In genomic region chr6:126206504-126207246, GRCh38 we compare ENCODE assay signal across 29 cellular contexts.
"Had no signal": no experiment of that assay in that cellular context is flagged by ENCODE, and none has a peak within 500 bp of the region (broad histone marks: within the 10 kb centered on the region; RNA-seq: fewer than 3 reads in every experiment).

No MANE protein-coding gene starts in this region.

- ATAC-seq: activated CD4-positive, CD25-positive, alpha-beta regulatory T cell treated with anti-CD3 and anti-CD28 coated beads, Interleukin-2, amount 50 U/mL, for 24 hours; activated CD8-positive, alpha-beta T cell treated with anti-CD3 and anti-CD28 coated beads for 36 hours; activated T-cell treated with anti-CD3 and anti-CD28 coated beads, Interleukin-2, amount 50 U/mL, for 4 hours; activated T-helper 17 cell treated with anti-CD3 and anti-CD28 coated beads, Interleukin-2, amount 50 U/mL, for 72 hours; esophagus mucosa; T-helper 17 cell had no signal

- DNase-seq: activated B cell treated with CpG ODN at 0.5 μM for 24 hours; activated CD4-positive, alpha-beta T cell treated with anti-CD3 and anti-CD28 coated beads for 48 hours; activated CD4-positive, alpha-beta T cell treated with anti-CD3 and anti-CD28 coated beads, Interleukin-2, amount 50 U/mL, for 1 hour; activated CD4-positive, alpha-beta T cell treated with anti-CD3 and anti-CD28 coated beads, Interleukin-2, amount 50 U/mL, for 48 hours; activated CD8-positive, alpha-beta memory T cell treated with anti-CD3 and anti-CD28 coated beads for 24 hours; activated CD8-positive, alpha-beta T cell treated with anti-CD3 and anti-CD28 coated beads for 36 hours; activated effector memory CD4-positive, alpha-beta T cell treated with Interleukin-2 at 50 U/mL for 16 hours; activated gamma-delta T cell treated with Interleukin-2 at 50 U/mL for 16 hours; activated naive CD4-positive, alpha-beta T cell treated with anti-CD3 and anti-CD28 coated beads, Interleukin-2, amount 50 U/mL, for 16 hours; activated naive CD4-positive, alpha-beta T cell treated with Interleukin-2 at 50 U/mL for 16 hours; activated T-cell treated with anti-CD3 and anti-CD28 coated beads, Interleukin-2, amount 50 U/mL, for 4 hours; amniotic stem cell; anterior cingulate cortex; brain microvascular endothelial cell; dorsolateral prefrontal cortex; effector memory CD4-positive, alpha-beta T cell; endodermal cell; foreskin fibroblast; head of caudate nucleus; T-helper 1 cell; T-helper 17 cell; T1000; WERI-Rb-1 had no signal

- H3K27ac ChIP-seq: brain microvascular endothelial cell, coronary artery, dorsolateral prefrontal cortex, WERI-Rb-1 had no signal

- H3K36me3 ChIP-seq: brain microvascular endothelial cell, WERI-Rb-1 had no signal

- FAIRE-seq: astrocyte, frontal cortex had no signal

- H3K27me3 ChIP-seq: brain microvascular endothelial cell, dorsolateral prefrontal cortex had no signal

- H3K4me3 ChIP-seq: coronary artery, dorsolateral prefrontal cortex had no signal
